ENCODE assay signal across 8 cellular contexts in genomic region chr17:47253541-47254402, GRCh38.
DNase-seq lines count a peak whose midpoint lies in the region; ATAC-seq and TF ChIP-seq lines count a peak whose summit lies in the region.

Gene ITGB3 (plus strand): TSS chr17:47253827. CDS start chr17:47253862, 35 bp downstream.

- ATAC-seq in GM18873 (IDR thresholded peaks at IDR 0.05; ENCODE audit: low FRiP score, unreplicated experiment) (peak; percentile 65), HG03196 (IDR thresholded peaks at IDR 0.05; ENCODE audit: unreplicated experiment) (peak; percentile 66)

- peak within 1 kb of the TSS; percentile 70 to 85 for H3K4me3 ChIP-seq in muscle layer of duodenum (ENCODE audit: low read depth in 1 of 2, low read length in 2 of 2)

- H3K9me3 ChIP-seq in muscle layer of duodenum (ENCODE audit: control insufficient read depth in 1 of 2, low read length in 2 of 2) = no peaks in the 10 kb centered on the region

- no peak within 1 kb of the TSS for H3K27ac ChIP-seq in muscle layer of duodenum (ENCODE audit: low read length)

- peaks cover 0 to 7% of the 10 kb centered on the region in 2 donors for H3K4me1 ChIP-seq in muscle layer of duodenum (ENCODE audit: control insufficient read depth in 1 of 2, insufficient read depth in 2 of 2, low read length in 2 of 2)

- no peaks in the 10 kb centered on the region for H3K27me3 ChIP-seq in muscle layer of duodenum (ENCODE audit: low read depth, low read length)

- TF ChIP-seq POLR2A in erythroblast (IDR thresholded peaks at IDR 0.05; ENCODE audit: low read length) = no peak

- DNase-seq in AG08395 (ENCODE audit: low spot score) (peak; percentile 64), NOMO-1 (lab: John Stamatoyannopoulos, UW; ENCODE audit: unreplicated experiment in 2 of 2) (peak; percentile 41 to 84), erythroblast (lab: John Stamatoyannopoulos, UW) (peak; percentile 87 to 90)
- DNase-seq in activated CD8-positive, alpha-beta memory T cell treated with anti-CD3 and anti-CD28 coated beads, Interleukin-2, amount 50 U/mL, for 48 hours = peak; percentile 82
- DNase-seq in stimulated activated CD8-positive, alpha-beta memory T cell treated with anti-CD3 and anti-CD28 coated beads, Interleukin-7, amount 100 ng/mL, for 4 hours (ENCODE audit: low read depth in 2 of 2) = peak; percentile 9 to 58

- H3K36me3 ChIP-seq in muscle layer of duodenum (ENCODE audit: control insufficient read depth in 1 of 2, insufficient read depth in 2 of 2, low read length in 2 of 2) = peaks cover 0 to 6% of the 10 kb centered on the region in 2 donors

Comparison
In these comparisons a context has a peak if more than half of its experiments do, and no peak if none do; other contexts are left out.
1. DNase-seq: peak in every context shown above with its lines; median percentile 88 in erythroblast; 82 in activated CD8-positive, alpha-beta memory T cell treated with anti-CD3 and anti-CD28 coated beads, Interleukin-2, amount 50 U/mL, for 48 hours; 64 in AG08395; 62 in NOMO-1; 34 in stimulated activated CD8-positive, alpha-beta memory T cell treated with anti-CD3 and anti-CD28 coated beads, Interleukin-7, amount 100 ng/mL, for 4 hours.